Comparison of ENCODE assay signal across 8 cellular contexts in the genomic region with DNA sequence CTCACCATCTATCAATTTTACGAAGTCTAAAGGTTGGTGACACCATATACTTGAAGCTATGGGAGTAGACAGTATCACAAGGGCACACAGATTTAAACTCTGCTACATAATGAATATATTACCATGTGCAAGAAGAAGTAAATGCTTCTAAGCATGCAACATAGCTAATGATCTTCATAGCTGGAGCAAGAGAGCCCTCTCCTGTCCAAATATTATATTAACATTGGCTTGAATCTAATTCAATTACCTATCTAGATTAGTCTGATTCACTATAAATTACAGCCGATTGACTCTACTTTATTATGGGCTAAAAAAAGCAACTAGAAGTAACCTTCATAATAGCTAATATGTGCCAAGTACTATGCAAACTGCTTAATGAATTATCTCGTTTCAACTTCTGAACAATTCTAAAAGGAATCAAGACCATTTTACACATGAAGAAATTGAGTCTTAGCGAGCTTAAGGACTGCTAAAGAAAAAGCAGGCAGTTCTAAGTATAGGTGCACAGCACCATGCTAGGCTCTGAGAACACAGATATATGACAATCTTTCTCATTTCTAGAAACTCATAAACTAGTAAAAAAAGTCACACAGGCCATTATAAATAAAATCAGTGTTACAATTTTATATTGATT. TPM values are rescaled to one million over a fixed set of nuclear protein-coding genes. Genes with fewer than 3 reads are reported as not detected.
DNase-seq lines count a peak whose midpoint lies in the region; ATAC-seq and TF ChIP-seq lines count a peak whose summit lies in the region.

No MANE protein-coding gene starts in this region.

- no TSS peak for BruUV-seq in OCI-LY7 (replicated peaks; lab: Mats Ljungman, UMichigan)

- no peaks in the 10 kb centered on the region for H3K9me3 Mint-ChIP-seq in HFFc6

- intact Hi-C loops in OCI-LY7 (cut with micrococcal nuclease; ENCODE audit: unreplicated experiment) (loop anchor here (1.0 to 5.0 kb wide), 3 partner anchors 125 to 304 kb away; partner anchors contain the start of gene CEP55), psoas muscle (cut with DNase I) (loop anchor here in 1 of 2 donors (5.0 to 10.0 kb wide), 3 partner anchors 133 to 664 kb away; no protein-coding TSS in a partner anchor)

- H3K4me2 ChIP-seq in OCI-LY7 (ENCODE audit: low read length) = peak overlapping the region; percentile 2; the same call in 1 of the 2 replicates

- H3K36me3 Mint-ChIP-seq in HFFc6 (ENCODE audit: low read depth) = no peaks in the 10 kb centered on the region

- H3K79me2 ChIP-seq in OCI-LY7 (ENCODE audit: insufficient read depth, low read depth, low read length) = no peaks in the 10 kb centered on the region

- H3K27ac ChIP-seq in OCI-LY7 (ENCODE audit: low read depth, low read length, poor library complexity, severe bottlenecking) = no peak overlapping the region
- H3K27ac ChIP-seq in psoas muscle = no peak overlapping the region

- H3K36me3 ChIP-seq in OCI-LY7 (ENCODE audit: insufficient read depth, low read length) (peaks cover 54% of the 10 kb centered on the region), psoas muscle (ENCODE audit: insufficient read depth in 1 of 2, low read depth in 1 of 2) (peaks cover 5 to 96% of the 10 kb centered on the region in 2 donors)

- peak overlapping the region; percentile 41; the same call in 1 of the 2 replicates for H2AFZ ChIP-seq in OCI-LY7 (ENCODE audit: low read length)

- POLR2A ChIA-PET in OCI-LY7 (lab: Charles Lee) = interaction anchor here (0.8 to 1.1 kb wide), 5 partner anchors 10 to 126 kb away, joined by 3 to 6 read pairs (median 4); partner anchors contain the start of gene FRA10AC1

- no peaks in the 10 kb centered on the region for H3K27me3 ChIP-seq in psoas muscle (ENCODE audit: insufficient read depth in 3 of 3, low read length in 2 of 3)

- H3K4me1 Mint-ChIP-seq in HFFc6 (ENCODE audit: low read depth) = no peaks in the 10 kb centered on the region

- H3K27me3 Mint-ChIP-seq in HFFc6 (ENCODE audit: insufficient read depth) = no peaks in the 10 kb centered on the region

- no peak overlapping the region for H3K4me3 Mint-ChIP-seq in HFFc6

- DNase-seq in AG10803 (ENCODE audit: low read depth) (peak; percentile 24), HFFc6 (peak; percentile 57), OCI-LY7 (ENCODE audit: low spot score) (peak; percentile 70), epithelial cell of proximal tubule (ENCODE audit: low read depth) (peak; percentile 20), psoas muscle (no peak)

- TF ChIP-seq CTCF in AG10803 (conservative IDR thresholded peaks at IDR 0.05; ENCODE audit: low read length) (peak; percentile 49), HFFc6 (IDR thresholded peaks at IDR 0.05) (peak; percentile 77), OCI-LY7 (conservative IDR thresholded peaks at IDR 0.05; ENCODE audit: low read length) (peak; percentile 87), epithelial cell of proximal tubule (conservative IDR thresholded peaks at IDR 0.05; ENCODE audit: low read depth, low read length) (peak; percentile 54), psoas muscle (IDR thresholded peaks at IDR 0.05) (peak; percentile 26)

- H3K9me2 ChIP-seq in OCI-LY7 (ENCODE audit: insufficient read depth, low read length) = no peaks in the 10 kb centered on the region

- peaks cover 28% of the 10 kb centered on the region for H3K4me1 ChIP-seq in OCI-LY7 (ENCODE audit: insufficient read depth, low read length, poor library complexity, severe bottlenecking)
- no peaks in the 10 kb centered on the region for H3K4me1 ChIP-seq in psoas muscle

- no peak for ATAC-seq in psoas muscle
- no peak for ATAC-seq in HG03095 (IDR thresholded peaks at IDR 0.05; ENCODE audit: unreplicated experiment)
- no peak for ATAC-seq in HG02840 (IDR thresholded peaks at IDR 0.05; ENCODE audit: low FRiP score, unreplicated experiment)
- ATAC-seq in HG03378 (IDR thresholded peaks at IDR 0.05; ENCODE audit: unreplicated experiment) = no peak

- WGBS in psoas muscle, 3 donors = 60 to 79% (median 67%) methylated on average over 4 of the region's 4 CpGs

- no peak overlapping the region for H3K4me3 ChIP-seq in AG10803 (ENCODE audit: low read length)
- no peak overlapping the region for H3K4me3 ChIP-seq in OCI-LY7 (ENCODE audit: low read depth, low read length, poor library complexity, severe bottlenecking)
- no peak overlapping the region for H3K4me3 ChIP-seq in epithelial cell of proximal tubule (ENCODE audit: low read depth, low read length)
- no peak overlapping the region for H3K4me3 ChIP-seq in psoas muscle

- no peak overlapping the region for H3K27ac Mint-ChIP-seq in HFFc6

- no peaks in the 10 kb centered on the region for H3K9me3 ChIP-seq in OCI-LY7 (ENCODE audit: low read length)
- H3K9me3 ChIP-seq in psoas muscle = no peaks in the 10 kb centered on the region

- H4K20me1 ChIP-seq in OCI-LY7 (ENCODE audit: insufficient read depth, low read length) = no peaks in the 10 kb centered on the region

- CTCF ChIA-PET in OCI-LY7 (lab: Charles Lee; ENCODE audit: unreplicated experiment) = interaction anchor here (3.3 kb wide), 1 partner anchor 127 kb away, joined by 32 read pairs; no protein-coding TSS in a partner anchor

RNA-seq across cellular contexts. Expression of gene FRA10AC1, which starts 21.9 kb away (rescaled TPM):
- 10 to 100 TPM in 2 of 6 experiments, 1 to 10 TPM in 4; 8.3 to 10.7 (median 9.2) TPM for total RNA-seq in HFFc6 (2021; fragmentation: NEBNext Ultra II Directional; extraction: Animal tissue kit (Norgen Biotek cat#: 25700))
- total RNA-seq in OCI-LY7 (2014; rRNA removed; shearing (Covaris generic)) = 11.9 and 24.3 TPM in 2 replicates
- total RNA-seq in OCI-LY7 (2022) = 26.9 and 30.2 TPM in 2 replicates
- total RNA-seq in epithelial cell of proximal tubule = 3.7 and 4.4 TPM in 2 replicates
- 10 to 100 TPM in 3 of 4 donors, 1 to 10 TPM in 1; 6.7 to 14.0 (median 13.4) TPM for total RNA-seq in psoas muscle
- polyA plus RNA-seq in psoas muscle = 10 to 100 TPM in 1 of 3 donors, 1 to 10 TPM in 2; 6.4 to 15.0 (median 7.2) TPM

Comparison
In these comparisons a context has a peak if more than half of its experiments do, and no peak if none do; other contexts are left out.
1. DNase-seq: peak in AG10803 (single experiment), HFFc6 (single experiment), OCI-LY7 (single experiment) and epithelial cell of proximal tubule (single experiment); none in psoas muscle (0 of 2).
2. CTCF ChIP-seq: peak in every context shown above with its lines; median percentile 87 in OCI-LY7; 77 in HFFc6; 54 in epithelial cell of proximal tubule; 49 in AG10803; 26 in psoas muscle.